In genomic region chr17:17809527-17810373, GRCh38 we compare ENCODE assay signal across 10 cellular contexts. TPM values are rescaled to one million over a fixed set of nuclear protein-coding genes. Genes with fewer than 3 reads are reported as not detected.
DNase-seq lines count a peak whose midpoint lies in the region; ATAC-seq and TF ChIP-seq lines count a peak whose summit lies in the region.
"Had no signal": no experiment of that assay in that cellular context is flagged by ENCODE, and none has a peak within 500 bp of the region (broad histone marks: within the 10 kb centered on the region; RNA-seq: fewer than 3 reads in every experiment).

No MANE protein-coding gene starts in this region.

- H3K23ac ChIP-seq in H9 (ENCODE audit: insufficient read length, low read depth, low read length) = no peak overlapping the region

- no peak overlapping the region for H2BK120ac ChIP-seq in H9 (ENCODE audit: low read depth, low read length, poor library complexity, severe bottlenecking)

- peak overlapping the region in 1 of 3 experiments; percentile 52; a peak in 1 of 7 replicates for H3K27ac Mint-ChIP-seq in H9

- H3K79me1 ChIP-seq in H9 (ENCODE audit: insufficient read depth, low read depth, low read length, poor library complexity, severe bottlenecking) = no peaks in the 10 kb centered on the region

- TF ChIP-seq CTCF in H9 (conservative IDR thresholded peaks at IDR 0.05) (no peak), smooth muscle cell (IDR thresholded peaks at IDR 0.05; ENCODE audit: borderline replicate concordance, insufficient read depth, poor library complexity, severe bottlenecking) (no peak)

- H3K9me3 Mint-ChIP-seq in H9 = no peaks in the 10 kb centered on the region

- peak; percentile 90 for DNase-seq in H9
- peak in 10 of 61 donors; percentile 14 to 66 (median 32) for DNase-seq in caudate nucleus (lab: John Stamatoyannopoulos, UW)
- DNase-seq in smooth muscle cell (lab: John Stamatoyannopoulos, UW; ENCODE audit: unreplicated experiment) = peak; percentile 52
- no peak for DNase-seq in T1000 (lab: John Stamatoyannopoulos, UW)
- DNase-seq: NCI-H1092, T-helper 1 cell had no signal

- H3K4me1 ChIP-seq in H9 (ENCODE audit: insufficient read depth, low read length) (no peaks in the 10 kb centered on the region; the same call in 1 of the 2 replicates), iPS-18a (ENCODE audit: control insufficient read depth, low read depth, low read length) (peaks cover 11% of the 10 kb centered on the region), smooth muscle cell (ENCODE audit: low read depth) (peaks cover 32% of the 10 kb centered on the region)

- no peak overlapping the region for H4K5ac ChIP-seq in H9 (ENCODE audit: insufficient read length, low read depth, low read length)

- no peak overlapping the region for H4K91ac ChIP-seq in H9 (ENCODE audit: insufficient read length, low read depth, low read length)

- H3K4me3 ChIP-seq in iPS-18a (ENCODE audit: low read length) (peak overlapping the region; percentile 57), smooth muscle cell (peak overlapping the region; percentile 44)

- H2BK12ac ChIP-seq in H9 (ENCODE audit: insufficient read length, low read depth, low read length) = no peak overlapping the region

- H3K56ac ChIP-seq in H9 (ENCODE audit: insufficient read length, low read depth, low read length) = no peak overlapping the region

- peaks cover 2 to 14% (median 5%) of the 10 kb centered on the region in 3 experiments for H3K36me3 Mint-ChIP-seq in H9 (ENCODE audit: insufficient read depth in 1 of 3, low read depth in 3 of 3)

- H3K18ac ChIP-seq in H9 (ENCODE audit: insufficient read length, low read depth, low read length) = peak overlapping the region; percentile 10

- H2AK5ac ChIP-seq in H9 (ENCODE audit: insufficient read length, low read length) = no peak overlapping the region

- no peak overlapping the region for H3T11ph ChIP-seq in H9 (ENCODE audit: low read length)

- H4K8ac ChIP-seq in H9 (replicated peaks; ENCODE audit: insufficient read length, low read depth, low read length) = no peak overlapping the region

- H3K4me1 Mint-ChIP-seq in H9 = peaks cover 17 to 25% of the 10 kb centered on the region in 2 experiments

- no peak overlapping the region for H3K4ac ChIP-seq in H9 (ENCODE audit: low read depth, low read length)

- H2AFZ ChIP-seq in H9 (ENCODE audit: low read length) = no peak overlapping the region
- no peak overlapping the region for H2AFZ ChIP-seq in smooth muscle cell (ENCODE audit: low read depth)

- H3K23me2 ChIP-seq in H9 (ENCODE audit: insufficient read length, low read depth, low read length, poor library complexity, severe bottlenecking) = peaks cover 6% of the 10 kb centered on the region

- H2BK5ac ChIP-seq in H9 (ENCODE audit: insufficient read length, low read length) = no peak overlapping the region

- WGBS in H9 (ENCODE audit: extremely low coverage, insufficient read length, low lambda C conversion rate) = no CpG with 5 or more reads among the region's 79 CpGs
- WGBS in smooth muscle cell (ENCODE audit: low lambda C conversion rate) = 5% methylated on average over 59 of the region's 79 CpGs

- H3K9ac ChIP-seq in H9 (ENCODE audit: extremely low read depth, insufficient read length, low read length) (no peak overlapping the region), iPS-18a (ENCODE audit: low read length) (peak overlapping the region; percentile 54), smooth muscle cell (ENCODE audit: low read depth) (peak overlapping the region; percentile 76)

- H3K27me3 Mint-ChIP-seq in H9 (ENCODE audit: low read depth) = peaks cover 39% of the 10 kb centered on the region

- H2BK15ac ChIP-seq in H9 (ENCODE audit: low read depth, low read length) = no peak overlapping the region

- H3K4me2 ChIP-seq in H9 (ENCODE audit: insufficient read depth, insufficient read length, low read length) (peak overlapping the region; percentile 51), smooth muscle cell (peak overlapping the region; percentile 88)

- peak overlapping the region; percentile 59 to 80 for H3K4me3 Mint-ChIP-seq in H9

- H3K14ac ChIP-seq in H9 (ENCODE audit: insufficient read depth, low read length) = peak overlapping the region; percentile 41; the same call in 1 of the 2 replicates

- H3K36me3 ChIP-seq in iPS-18a (ENCODE audit: control insufficient read depth, low read depth, low read length) (peaks cover 12% of the 10 kb centered on the region), smooth muscle cell (ENCODE audit: low read depth) (no peaks in the 10 kb centered on the region)

- H3F3A ChIP-seq in smooth muscle cell (ENCODE audit: low read depth) = peaks cover 31% of the 10 kb centered on the region

- H3K27ac ChIP-seq in H9 (ENCODE audit: insufficient read length, low read depth, low read length) (no peak overlapping the region), caudate nucleus (ENCODE audit: low read depth, low read length) (peak overlapping the region; percentile 26), iPS-18a (ENCODE audit: low read length) (no peak overlapping the region), smooth muscle cell (ENCODE audit: low read depth) (peak overlapping the region; percentile 65)

- H3K79me2 ChIP-seq in H9 (ENCODE audit: insufficient read depth, low read length) (no peaks in the 10 kb centered on the region), smooth muscle cell (ENCODE audit: low read depth) (no peaks in the 10 kb centered on the region)

- no peak for ATAC-seq in GM21717 (IDR thresholded peaks at IDR 0.05; ENCODE audit: unreplicated experiment)
- no peak for ATAC-seq in HG02884 (IDR thresholded peaks at IDR 0.05; ENCODE audit: unreplicated experiment)
- ATAC-seq in HG03175 (IDR thresholded peaks at IDR 0.05; ENCODE audit: unreplicated experiment) = no peak

- H3K27me3 ChIP-seq in H9 (ENCODE audit: insufficient read depth, low read length) (peaks cover 8% of the 10 kb centered on the region; the same call in 1 of the 2 replicates), iPS-18a (ENCODE audit: control insufficient read depth, insufficient read depth, low read length) (peaks cover 19% of the 10 kb centered on the region), smooth muscle cell (ENCODE audit: low read depth) (no peaks in the 10 kb centered on the region)

- H4K20me1 ChIP-seq in H9 (ENCODE audit: control insufficient read depth, insufficient read depth, insufficient read length) (no peaks in the 10 kb centered on the region), smooth muscle cell (ENCODE audit: low read depth) (peaks cover 55% of the 10 kb centered on the region)

- H3K9me3 ChIP-seq in H9 (ENCODE audit: control insufficient read depth, low read depth, low read length) = no peaks in the 10 kb centered on the region
- H3K9me3 ChIP-seq in iPS-18a (ENCODE audit: control insufficient read depth, low read depth, low read length) = no peaks in the 10 kb centered on the region
- no peaks in the 10 kb centered on the region for H3K9me3 ChIP-seq in smooth muscle cell (replicated peaks; ENCODE audit: low read depth)

- no peak overlapping the region for H2BK20ac ChIP-seq in H9 (ENCODE audit: low read depth, low read length, poor library complexity, severe bottlenecking)

RNA-seq across cellular contexts. Expression of gene SREBF1, which starts 27.0 kb away (rescaled TPM):
- total RNA-seq in H9 (2021) (76.2 and 81.9 TPM in 2 replicates), smooth muscle cell (23.5 and 25.9 TPM in 2 replicates)
- polyA plus RNA-seq in smooth muscle cell = 45.4 and 53.5 TPM in 2 replicates

Comparison
In these comparisons a context has a peak if more than half of its experiments do, and no peak if none do; other contexts are left out.
1. H3K27ac ChIP-seq: peak in caudate nucleus (single experiment) and smooth muscle cell (single experiment); none in H9 (single experiment) and iPS-18a (single experiment).